In the genomic region with DNA sequence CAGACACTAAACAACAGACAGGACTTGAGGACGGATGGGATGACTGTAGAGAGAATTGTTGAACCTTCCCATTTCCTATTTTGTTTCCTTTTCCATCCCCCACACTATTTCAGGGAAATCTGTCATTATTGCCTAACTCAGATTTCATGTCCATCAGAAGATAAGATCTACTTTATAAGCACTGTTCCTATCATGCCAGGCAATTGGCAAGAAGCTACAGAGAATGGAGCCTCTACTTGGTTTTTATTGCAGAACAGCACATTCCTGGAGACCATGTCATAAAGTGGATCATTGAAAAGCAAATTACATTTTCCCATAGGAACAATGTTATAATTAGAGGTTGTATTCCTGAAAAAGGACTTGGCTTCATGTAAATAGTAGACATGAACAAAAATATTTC, we compare ENCODE assay signal across 26 cellular contexts.
"Had no signal": no experiment of that assay in that cellular context is flagged by ENCODE, and none has a peak within 500 bp of the region (broad histone marks: within the 10 kb centered on the region; RNA-seq: fewer than 3 reads in every experiment).

No MANE protein-coding gene starts in this region.

- H3K36me3 Mint-ChIP-seq: naive B cell; stimulated activated naive B cell treated with anti-CD40 and anti-IgM and Interleukin-4, amounts not matched to agents 10 μg/mL and 1 μg/mL and 100 μg/mL, for 72 hours had no signal

- H3K27me3 ChIP-seq: right atrium auricular region, tibial nerve had no signal

- H3K9me3 Mint-ChIP-seq: activated B cell treated with CpG ODN at 0.5 μM for 24 hours; activated T-cell treated with anti-CD3 and anti-CD28 coated beads, Interleukin-2, amount 50 U/mL, for 24 hours; activated T-helper 17 cell treated with anti-CD3 and anti-CD28 coated beads, Interleukin-2, amount 50 U/mL, for 72 hours; naive B cell; stimulated activated naive B cell treated with anti-CD40 and anti-IgM and Interleukin-4, amounts not matched to agents 10 μg/mL and 1 μg/mL and 100 μg/mL, for 72 hours; T-helper 2 cell treated with Interferon-gamma antibody and Interleukin-4, amounts not matched to agents 5 μg/mL and 100 μg/mL, for 36 hours had no signal

- H3K4me3 ChIP-seq: esophagus squamous epithelium, heart right ventricle, lower lobe of right lung, right atrium auricular region, tibial nerve had no signal

- H3K27ac ChIP-seq: epithelial cell of prostate, esophagus squamous epithelium, heart right ventricle, lower lobe of right lung, right atrium auricular region, tibial nerve had no signal

- H3K9me3 ChIP-seq: esophagus squamous epithelium, lower lobe of right lung, right atrium auricular region, tibial nerve had no signal

- H3K4me1 ChIP-seq: esophagus squamous epithelium, heart right ventricle, lower lobe of right lung, right atrium auricular region, tibial nerve had no signal

- H3K27me3 Mint-ChIP-seq: activated T-cell treated with anti-CD3 and anti-CD28 coated beads, Interleukin-2, amount 50 U/mL, for 24 hours had no signal

- FAIRE-seq: colon, endometrium had no signal

- DNase-seq: activated B cell treated with CpG ODN at 0.5 μM for 24 hours; activated gamma-delta T cell treated with Interleukin-2 at 50 U/mL for 16 hours; activated naive CD4-positive, alpha-beta T cell treated with anti-CD3 and anti-CD28 coated beads, Interleukin-2, amount 50 U/mL, for 16 hours; activated T-cell treated with anti-CD3 and anti-CD28 coated beads, Interleukin-2, amount 50 U/mL, for 24 hours; amygdala; effector CD8-positive, alpha-beta T cell; esophagus squamous epithelium; foreskin melanocyte; heart right ventricle; kidney glomerular epithelial cell; lower lobe of right lung; naive B cell; nephron progenitor cell; nucleus accumbens; stimulated activated CD4-positive, alpha-beta T cell treated with anti-CD3 and anti-CD28 coated beads, Interleukin-15, amount 100 ng/mL, for 24 hours; stimulated activated CD4-positive, alpha-beta T cell treated with anti-CD3 and anti-CD28 coated beads, Interleukin-2, amount 100 ng/mL, for 24 hours; stimulated activated naive B cell treated with anti-CD40 and anti-IgM and Interleukin-4, amounts not matched to agents 10 μg/mL and 1 μg/mL and 100 μg/mL, for 72 hours; T-helper 1 cell had no signal

- H3K27ac Mint-ChIP-seq: activated B cell treated with CpG ODN at 0.5 μM for 24 hours; activated T-cell treated with anti-CD3 and anti-CD28 coated beads, Interleukin-2, amount 50 U/mL, for 24 hours; activated T-helper 17 cell treated with anti-CD3 and anti-CD28 coated beads, Interleukin-2, amount 50 U/mL, for 72 hours; naive B cell; nephron progenitor cell; stimulated activated naive B cell treated with anti-CD40 and anti-IgM and Interleukin-4, amounts not matched to agents 10 μg/mL and 1 μg/mL and 100 μg/mL, for 72 hours; T-helper 2 cell treated with Interferon-gamma antibody and Interleukin-4, amounts not matched to agents 5 μg/mL and 100 μg/mL, for 36 hours had no signal

- H3K4me1 Mint-ChIP-seq: activated T-helper 17 cell treated with anti-CD3 and anti-CD28 coated beads, Interleukin-2, amount 50 U/mL, for 72 hours; nephron progenitor cell; stimulated activated naive B cell treated with anti-CD40 and anti-IgM and Interleukin-4, amounts not matched to agents 10 μg/mL and 1 μg/mL and 100 μg/mL, for 72 hours had no signal

- ATAC-seq: activated T-helper 17 cell treated with anti-CD3 and anti-CD28 coated beads, Interleukin-2, amount 50 U/mL, for 72 hours; heart right ventricle; left lobe of liver; lower lobe of right lung; stimulated activated naive B cell treated with anti-CD40 and anti-IgM and Interleukin-4, amounts not matched to agents 10 μg/mL and 1 μg/mL and 100 μg/mL, for 72 hours had no signal

- H3K36me3 ChIP-seq: esophagus squamous epithelium, heart right ventricle, lower lobe of right lung, right atrium auricular region, tibial nerve had no signal

- H3K4me3 Mint-ChIP-seq: activated B cell treated with CpG ODN at 0.5 μM for 24 hours; activated T-cell treated with anti-CD3 and anti-CD28 coated beads, Interleukin-2, amount 50 U/mL, for 24 hours; activated T-helper 17 cell treated with anti-CD3 and anti-CD28 coated beads, Interleukin-2, amount 50 U/mL, for 72 hours; naive B cell; nephron progenitor cell; stimulated activated naive B cell treated with anti-CD40 and anti-IgM and Interleukin-4, amounts not matched to agents 10 μg/mL and 1 μg/mL and 100 μg/mL, for 72 hours; T-helper 2 cell treated with Interferon-gamma antibody and Interleukin-4, amounts not matched to agents 5 μg/mL and 100 μg/mL, for 36 hours had no signal
